Comparison of ENCODE assay signal across 1 cellular context in the genomic region with DNA sequence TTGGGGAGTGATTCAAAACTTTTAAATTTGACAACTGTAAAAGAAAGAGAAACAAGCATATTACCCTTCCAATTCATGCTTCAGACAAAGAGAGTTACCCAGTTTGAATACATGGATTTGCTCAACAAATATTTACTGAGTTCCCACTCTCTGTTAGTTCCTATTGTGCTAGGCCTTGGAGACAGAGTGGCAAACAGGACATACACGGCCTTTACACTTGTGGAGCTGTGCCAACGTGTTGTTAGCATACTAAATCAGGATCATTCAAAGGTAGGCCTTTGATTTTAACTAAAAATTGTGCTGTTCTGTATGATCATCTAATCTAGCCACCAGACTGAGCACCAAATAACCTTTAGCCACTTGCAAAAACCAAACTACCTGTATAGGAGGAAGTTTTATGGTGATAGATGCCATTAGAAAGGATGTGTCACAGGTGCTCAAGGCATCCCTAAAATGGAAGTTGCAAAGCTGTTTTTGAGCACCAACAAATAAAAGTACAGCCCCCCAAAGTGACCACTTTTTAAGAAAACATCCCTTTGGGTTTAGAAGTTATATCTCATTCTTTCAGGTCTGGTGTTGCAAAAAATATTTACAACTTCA.
TF ChIP-seq lines count a peak whose summit lies in the region.

No MANE protein-coding gene starts in this region.

TF ChIP-seq in HepG2, 621 proteins besides CTCF, POLR2A, EP300 and RAD21 (continued from another document and continues in another):
- TF ChIP-seq SOX13 (IDR thresholded peaks at IDR 0.05) (peak; percentile 99), SOX13 (CRISPR knock-in tag; conservative IDR thresholded peaks at IDR 0.05 in 1 of 2, IDR thresholded peaks at IDR 0.05 in 1 of 2) (peak in 1 of 2 experiments; percentile 100; a peak in 2 of 4 replicates), MAX (IDR thresholded peaks at IDR 0.05) (no peak), RCOR2 (CRISPR knock-in tag; IDR thresholded peaks at IDR 0.05) (peak; percentile 96), ZNF660 (CRISPR knock-in tag; IDR thresholded peaks at IDR 0.05; ENCODE audit: borderline replicate concordance, low read depth) (no peak), TBL1XR1 (IDR thresholded peaks at IDR 0.05; ENCODE audit: borderline replicate concordance, low read length, partially characterized antibody) (no peak), BORCS8-MEF2B (CRISPR knock-in tag; IDR thresholded peaks at IDR 0.05) (no peak), CHD4 (IDR thresholded peaks at IDR 0.05; ENCODE audit: borderline replicate concordance, low read length) (peak; percentile 77; the same call in 1 of the 2 replicates), HNRNPUL1 (IDR thresholded peaks at IDR 0.05; ENCODE audit: low read depth, low read length) (no peak), ZFP36L1 (CRISPR knock-in tag; IDR thresholded peaks at IDR 0.05) (peak; percentile 68; the same call in 1 of the 2 replicates), JDP2 (CRISPR knock-in tag; IDR thresholded peaks at IDR 0.05; ENCODE audit: borderline replicate concordance) (no peak), SNAI1 (CRISPR knock-in tag; IDR thresholded peaks at IDR 0.05; ENCODE audit: borderline replicate concordance) (no peak), ZNF737 (CRISPR knock-in tag; IDR thresholded peaks at IDR 0.05; ENCODE audit: borderline replicate concordance) (no peak), ZMAT3 (CRISPR knock-in tag; conservative IDR thresholded peaks at IDR 0.05) (no peak), TEAD3 (CRISPR knock-in tag; optimal IDR thresholded peaks at IDR 0.05; ENCODE audit: borderline replicate concordance) (peak; percentile 87), ZNF556 (CRISPR knock-in tag; IDR thresholded peaks at IDR 0.05; ENCODE audit: borderline replicate concordance) (peak; percentile 77; the same call in 1 of the 2 replicates), ZFP36 (IDR thresholded peaks at IDR 0.05; ENCODE audit: borderline replicate concordance, low read depth, low read length, partially characterized antibody) (no peak), RFXANK (CRISPR knock-in tag; IDR thresholded peaks at IDR 0.05) (no peak), HNRNPL (IDR thresholded peaks at IDR 0.05; ENCODE audit: low read depth, low read length) (no peak), JUN (CRISPR knock-in tag; IDR thresholded peaks at IDR 0.05) (0 out of 2 replicates have a peak, but pooled peaks have one; percentile 35), SYNCRIP (IDR thresholded peaks at IDR 0.05; ENCODE audit: insufficient read depth, low read depth, low read length) (no peak), GTF3A (CRISPR knock-in tag; conservative IDR thresholded peaks at IDR 0.05) (no peak), NFKBIZ (CRISPR knock-in tag; IDR thresholded peaks at IDR 0.05) (peak; percentile 58; the same call in 1 of the 2 replicates), ZNF414 (CRISPR knock-in tag; IDR thresholded peaks at IDR 0.05) (no peak; the same call in 1 of the 2 replicates), ARNTL (CRISPR knock-in tag; IDR thresholded peaks at IDR 0.05) (no peak), ZNF235 (CRISPR knock-in tag; IDR thresholded peaks at IDR 0.05; ENCODE audit: borderline replicate concordance) (no peak), ZNF317 (CRISPR knock-in tag; IDR thresholded peaks at IDR 0.05) (no peak), ZBTB1 (CRISPR knock-in tag; IDR thresholded peaks at IDR 0.05; ENCODE audit: borderline replicate concordance) (no peak), ZBTB38 (CRISPR knock-in tag; IDR thresholded peaks at IDR 0.05) (no peak), ZNF782 (CRISPR knock-in tag; IDR thresholded peaks at IDR 0.05; ENCODE audit: borderline replicate concordance) (no peak), ZFP91 (CRISPR knock-in tag; IDR thresholded peaks at IDR 0.05; ENCODE audit: borderline replicate concordance) (no peak), SALL2 (CRISPR knock-in tag; IDR thresholded peaks at IDR 0.05) (no peak), ZNF670 (CRISPR knock-in tag; IDR thresholded peaks at IDR 0.05; ENCODE audit: borderline replicate concordance) (peak; percentile 91; the same call in 1 of the 2 replicates), ZNF740 (CRISPR knock-in tag; IDR thresholded peaks at IDR 0.05) (no peak), ZNF768 (CRISPR knock-in tag; IDR thresholded peaks at IDR 0.05) (no peak), FIP1L1 (IDR thresholded peaks at IDR 0.05; ENCODE audit: borderline replicate concordance, insufficient read depth, low read depth, low read length) (no peak), ZNF430 (CRISPR knock-in tag; IDR thresholded peaks at IDR 0.05) (no peak), PAXIP1 (CRISPR knock-in tag; conservative IDR thresholded peaks at IDR 0.05) (peak; percentile 95)
- TF ChIP-seq, protein P1, sequence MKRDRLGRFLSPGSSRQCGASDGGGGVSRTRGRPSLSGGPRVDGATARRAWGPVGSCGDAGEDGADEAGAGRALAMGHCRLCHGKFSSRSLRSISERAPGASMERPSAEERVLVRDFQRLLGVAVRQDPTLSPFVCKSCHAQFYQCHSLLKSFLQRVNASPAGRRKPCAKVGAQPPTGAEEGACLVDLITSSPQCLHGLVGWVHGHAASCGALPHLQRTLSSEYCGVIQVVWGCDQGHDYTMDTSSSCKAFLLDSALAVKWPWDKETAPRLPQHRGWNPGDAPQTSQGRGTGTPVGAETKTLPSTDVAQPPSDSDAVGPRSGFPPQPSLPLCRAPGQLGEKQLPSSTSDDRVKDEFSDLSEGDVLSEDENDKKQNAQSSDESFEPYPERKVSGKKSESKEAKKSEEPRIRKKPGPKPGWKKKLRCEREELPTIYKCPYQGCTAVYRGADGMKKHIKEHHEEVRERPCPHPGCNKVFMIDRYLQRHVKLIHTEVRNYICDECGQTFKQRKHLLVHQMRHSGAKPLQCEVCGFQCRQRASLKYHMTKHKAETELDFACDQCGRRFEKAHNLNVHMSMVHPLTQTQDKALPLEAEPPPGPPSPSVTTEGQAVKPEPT (CRISPR knock-in tag; IDR thresholded peaks at IDR 0.05; ENCODE audit: low read depth): no peak
- TF ChIP-seq, protein P2, sequence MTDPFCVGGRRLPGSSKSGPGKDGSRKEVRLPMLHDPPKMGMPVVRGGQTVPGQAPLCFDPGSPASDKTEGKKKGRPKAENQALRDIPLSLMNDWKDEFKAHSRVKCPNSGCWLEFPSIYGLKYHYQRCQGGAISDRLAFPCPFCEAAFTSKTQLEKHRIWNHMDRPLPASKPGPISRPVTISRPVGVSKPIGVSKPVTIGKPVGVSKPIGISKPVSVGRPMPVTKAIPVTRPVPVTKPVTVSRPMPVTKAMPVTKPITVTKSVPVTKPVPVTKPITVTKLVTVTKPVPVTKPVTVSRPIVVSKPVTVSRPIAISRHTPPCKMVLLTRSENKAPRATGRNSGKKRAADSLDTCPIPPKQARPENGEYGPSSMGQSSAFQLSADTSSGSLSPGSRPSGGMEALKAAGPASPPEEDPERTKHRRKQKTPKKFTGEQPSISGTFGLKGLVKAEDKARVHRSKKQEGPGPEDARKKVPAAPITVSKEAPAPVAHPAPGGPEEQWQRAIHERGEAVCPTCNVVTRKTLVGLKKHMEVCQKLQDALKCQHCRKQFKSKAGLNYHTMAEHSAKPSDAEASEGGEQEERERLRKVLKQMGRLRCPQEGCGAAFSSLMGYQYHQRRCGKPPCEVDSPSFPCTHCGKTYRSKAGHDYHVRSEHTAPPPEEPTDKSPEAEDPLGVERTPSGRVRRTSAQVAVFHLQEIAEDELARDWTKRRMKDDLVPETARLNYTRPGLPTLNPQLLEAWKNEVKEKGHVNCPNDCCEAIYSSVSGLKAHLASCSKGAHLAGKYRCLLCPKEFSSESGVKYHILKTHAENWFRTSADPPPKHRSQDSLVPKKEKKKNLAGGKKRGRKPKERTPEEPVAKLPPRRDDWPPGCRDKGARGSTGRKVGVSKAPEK (CRISPR knock-in tag; IDR thresholded peaks at IDR 0.05; ENCODE audit: borderline replicate concordance): no peak
- TF ChIP-seq, protein P3, sequence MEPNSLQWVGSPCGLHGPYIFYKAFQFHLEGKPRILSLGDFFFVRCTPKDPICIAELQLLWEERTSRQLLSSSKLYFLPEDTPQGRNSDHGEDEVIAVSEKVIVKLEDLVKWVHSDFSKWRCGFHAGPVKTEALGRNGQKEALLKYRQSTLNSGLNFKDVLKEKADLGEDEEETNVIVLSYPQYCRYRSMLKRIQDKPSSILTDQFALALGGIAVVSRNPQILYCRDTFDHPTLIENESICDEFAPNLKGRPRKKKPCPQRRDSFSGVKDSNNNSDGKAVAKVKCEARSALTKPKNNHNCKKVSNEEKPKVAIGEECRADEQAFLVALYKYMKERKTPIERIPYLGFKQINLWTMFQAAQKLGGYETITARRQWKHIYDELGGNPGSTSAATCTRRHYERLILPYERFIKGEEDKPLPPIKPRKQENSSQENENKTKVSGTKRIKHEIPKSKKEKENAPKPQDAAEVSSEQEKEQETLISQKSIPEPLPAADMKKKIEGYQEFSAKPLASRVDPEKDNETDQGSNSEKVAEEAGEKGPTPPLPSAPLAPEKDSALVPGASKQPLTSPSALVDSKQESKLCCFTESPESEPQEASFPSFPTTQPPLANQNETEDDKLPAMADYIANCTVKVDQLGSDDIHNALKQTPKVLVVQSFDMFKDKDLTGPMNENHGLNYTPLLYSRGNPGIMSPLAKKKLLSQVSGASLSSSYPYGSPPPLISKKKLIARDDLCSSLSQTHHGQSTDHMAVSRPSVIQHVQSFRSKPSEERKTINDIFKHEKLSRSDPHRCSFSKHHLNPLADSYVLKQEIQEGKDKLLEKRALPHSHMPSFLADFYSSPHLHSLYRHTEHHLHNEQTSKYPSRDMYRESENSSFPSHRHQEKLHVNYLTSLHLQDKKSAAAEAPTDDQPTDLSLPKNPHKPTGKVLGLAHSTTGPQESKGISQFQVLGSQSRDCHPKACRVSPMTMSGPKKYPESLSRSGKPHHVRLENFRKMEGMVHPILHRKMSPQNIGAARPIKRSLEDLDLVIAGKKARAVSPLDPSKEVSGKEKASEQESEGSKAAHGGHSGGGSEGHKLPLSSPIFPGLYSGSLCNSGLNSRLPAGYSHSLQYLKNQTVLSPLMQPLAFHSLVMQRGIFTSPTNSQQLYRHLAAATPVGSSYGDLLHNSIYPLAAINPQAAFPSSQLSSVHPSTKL (CRISPR knock-in tag; IDR thresholded peaks at IDR 0.05): peak; percentile 99
- TF ChIP-seq, protein P4, sequence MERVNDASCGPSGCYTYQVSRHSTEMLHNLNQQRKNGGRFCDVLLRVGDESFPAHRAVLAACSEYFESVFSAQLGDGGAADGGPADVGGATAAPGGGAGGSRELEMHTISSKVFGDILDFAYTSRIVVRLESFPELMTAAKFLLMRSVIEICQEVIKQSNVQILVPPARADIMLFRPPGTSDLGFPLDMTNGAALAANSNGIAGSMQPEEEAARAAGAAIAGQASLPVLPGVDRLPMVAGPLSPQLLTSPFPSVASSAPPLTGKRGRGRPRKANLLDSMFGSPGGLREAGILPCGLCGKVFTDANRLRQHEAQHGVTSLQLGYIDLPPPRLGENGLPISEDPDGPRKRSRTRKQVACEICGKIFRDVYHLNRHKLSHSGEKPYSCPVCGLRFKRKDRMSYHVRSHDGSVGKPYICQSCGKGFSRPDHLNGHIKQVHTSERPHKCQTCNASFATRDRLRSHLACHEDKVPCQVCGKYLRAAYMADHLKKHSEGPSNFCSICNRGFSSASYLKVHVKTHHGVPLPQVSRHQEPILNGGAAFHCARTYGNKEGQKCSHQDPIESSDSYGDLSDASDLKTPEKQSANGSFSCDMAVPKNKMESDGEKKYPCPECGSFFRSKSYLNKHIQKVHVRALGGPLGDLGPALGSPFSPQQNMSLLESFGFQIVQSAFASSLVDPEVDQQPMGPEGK (CRISPR knock-in tag; IDR thresholded peaks at IDR 0.05): peak; percentile 63
- TF ChIP-seq, protein P5, sequence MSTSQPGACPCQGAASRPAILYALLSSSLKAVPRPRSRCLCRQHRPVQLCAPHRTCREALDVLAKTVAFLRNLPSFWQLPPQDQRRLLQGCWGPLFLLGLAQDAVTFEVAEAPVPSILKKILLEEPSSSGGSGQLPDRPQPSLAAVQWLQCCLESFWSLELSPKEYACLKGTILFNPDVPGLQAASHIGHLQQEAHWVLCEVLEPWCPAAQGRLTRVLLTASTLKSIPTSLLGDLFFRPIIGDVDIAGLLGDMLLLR (CRISPR knock-in tag; IDR thresholded peaks at IDR 0.05): no peak
